Comparison of ENCODE assay signal across 8 cellular contexts in genomic region chr19:2034729-2035589, GRCh38. TPM values are rescaled to one million over a fixed set of nuclear protein-coding genes. Genes with fewer than 3 reads are reported as not detected.
DNase-seq lines count a peak whose midpoint lies in the region; ATAC-seq and TF ChIP-seq lines count a peak whose summit lies in the region.

No MANE protein-coding gene starts in this region.

- DNase-seq in Panc1 (ENCODE audit: low read depth, low spot score) (no peak), lung (ENCODE audit: low spot score) (peak; percentile 92), tibial nerve (ENCODE audit: low spot score in 2 of 2) (peak in 1 of 2 donors; percentile 53)
- peak; percentile 72 for DNase-seq in activated naive CD8-positive, alpha-beta T cell treated with anti-CD3 and anti-CD28 coated beads for 36 hours

- no peaks in the 10 kb centered on the region for H3K27me3 Mint-ChIP-seq in activated naive CD8-positive, alpha-beta T cell treated with anti-CD3 and anti-CD28 coated beads for 36 hours

- TF ChIP-seq POLR2A in tibial nerve (IDR thresholded peaks at IDR 0.05) = no peak

- H3K4me3 Mint-ChIP-seq in activated naive CD8-positive, alpha-beta T cell treated with anti-CD3 and anti-CD28 coated beads for 36 hours = no peak overlapping the region

- no peaks in the 10 kb centered on the region; the same call in 1 of the 2 replicates for H3K9me3 ChIP-seq in ES-I3 (ENCODE audit: control insufficient read depth, insufficient read depth, low read length)
- no peaks in the 10 kb centered on the region for H3K9me3 ChIP-seq in Panc1 (ENCODE audit: control insufficient read depth, insufficient read depth, low read depth, low read length)
- H3K9me3 ChIP-seq in lung (ENCODE audit: control insufficient read depth in 2 of 2, insufficient read depth in 1 of 2, low read length in 1 of 2) = peaks cover 0 to 5% of the 10 kb centered on the region in 2 donors
- peaks cover 0 to 13% (median 3%) of the 10 kb centered on the region in 4 donors for H3K9me3 ChIP-seq in tibial nerve

- intact Hi-C loops in Panc1 (cut with micrococcal nuclease; ENCODE audit: unreplicated experiment) = no loop called here

- no peaks in the 10 kb centered on the region for H3K9me3 Mint-ChIP-seq in activated naive CD8-positive, alpha-beta T cell treated with anti-CD3 and anti-CD28 coated beads for 36 hours

- H3K4me3 ChIP-seq in Panc1 (ENCODE audit: low read depth in 2 of 2, low read length in 2 of 2) = no peak overlapping the region
- no peak overlapping the region for H3K4me3 ChIP-seq in lung
- H3K4me3 ChIP-seq in tibial nerve = no peak overlapping the region

- H3K27me3 ChIP-seq in Panc1 (ENCODE audit: control insufficient read depth, insufficient read depth, low read length) (no peaks in the 10 kb centered on the region), lung (ENCODE audit: control insufficient read depth, insufficient read depth) (no peaks in the 10 kb centered on the region), tibial nerve (no peaks in the 10 kb centered on the region)

- ATAC-seq in Panc1 (peak; percentile 43), lung (ENCODE audit: insufficient read depth, low FRiP score) (peak; percentile 59), HG03159 (IDR thresholded peaks at IDR 0.05; ENCODE audit: unreplicated experiment) (no peak), GM19395 (IDR thresholded peaks at IDR 0.05; ENCODE audit: unreplicated experiment) (no peak), GM21360 (IDR thresholded peaks at IDR 0.05; ENCODE audit: unreplicated experiment) (no peak)

- CTCF ChIA-PET in Panc1 (lab: Charles Lee) = no interaction called here

- POLR2A ChIA-PET in Panc1 (lab: Charles Lee) = interaction anchor here (0.5 to 0.9 kb wide), 2 partner anchors 17 to 123 kb away, joined by 3 to 7 read pairs; no protein-coding TSS in a partner anchor

- in situ Hi-C loops in Panc1 (cut with HindIII; ENCODE audit: low pct_unique_long_range_greater_than_20kb, low sequenced_read_pairs) = no loop called here

- no peak for TF ChIP-seq EP300 in tibial nerve (IDR thresholded peaks at IDR 0.05)

- TF ChIP-seq CTCF in Panc1 (IDR thresholded peaks at IDR 0.05) (no peak), lung (IDR thresholded peaks at IDR 0.05; ENCODE audit: control extremely low read depth, extremely low read depth) (no peak), tibial nerve (IDR thresholded peaks at IDR 0.05) (no peak)

- H3K27ac ChIP-seq in Panc1 (ENCODE audit: low read length) = no peak overlapping the region
- H3K27ac ChIP-seq in lung (ENCODE audit: low read depth in 1 of 2, low read length in 1 of 2) = peak overlapping the region in 1 of 2 donors; percentile 65
- peak overlapping the region; percentile 88 to 98 (median 98) for H3K27ac ChIP-seq in tibial nerve

- H3K4me1 ChIP-seq in ES-I3 (ENCODE audit: insufficient read depth, low read length) (peaks cover 7% of the 10 kb centered on the region; the same call in 1 of the 2 replicates), Panc1 (ENCODE audit: control insufficient read depth, insufficient read depth, low read length) (peaks cover 8% of the 10 kb centered on the region), lung (ENCODE audit: control insufficient read depth in 2 of 2, insufficient read depth in 2 of 2, low read length in 2 of 2) (peaks cover 6 to 10% of the 10 kb centered on the region in 2 donors), tibial nerve (peaks cover 0 to 73% (median 40%) of the 10 kb centered on the region in 4 donors)

- no peaks in the 10 kb centered on the region for H3K36me3 ChIP-seq in ES-I3 (ENCODE audit: insufficient read depth, low read length)
- H3K36me3 ChIP-seq in Panc1 (ENCODE audit: control insufficient read depth, insufficient read depth, low read length) = no peaks in the 10 kb centered on the region
- peaks cover 0 to 17% of the 10 kb centered on the region in 2 donors for H3K36me3 ChIP-seq in lung (ENCODE audit: control insufficient read depth in 2 of 2, insufficient read depth in 2 of 2, low read length in 2 of 2)
- peaks cover 0 to 19% (median 10%) of the 10 kb centered on the region in 3 donors for H3K36me3 ChIP-seq in tibial nerve

- H3K27ac Mint-ChIP-seq in activated naive CD8-positive, alpha-beta T cell treated with anti-CD3 and anti-CD28 coated beads for 36 hours = no peak overlapping the region

- 44 to 46% methylated on average over 33 to 34 of the region's 34 CpGs for WGBS in lung, 2 donors
- 38 to 46% methylated on average over 33 to 34 of the region's 34 CpGs for whole genome bisulfite sequencing in tibial nerve, 2 donors

- peaks cover 6% of the 10 kb centered on the region for H3K36me3 Mint-ChIP-seq in activated naive CD8-positive, alpha-beta T cell treated with anti-CD3 and anti-CD28 coated beads for 36 hours

- peaks cover 27% of the 10 kb centered on the region for H3K4me1 Mint-ChIP-seq in activated naive CD8-positive, alpha-beta T cell treated with anti-CD3 and anti-CD28 coated beads for 36 hours

- H3K9ac ChIP-seq in ES-I3 (ENCODE audit: low read depth, low read length) = peak overlapping the region; percentile 52; the same call in 1 of the 2 replicates

- no TSS peak for BruUV-seq in Panc1 (replicated peaks; lab: Mats Ljungman, UMichigan)

RNA-seq across cellular contexts. Expression of gene MKNK2, which starts 16.1 kb away (rescaled TPM):
- 240 TPM for total RNA-seq in Panc1 (2021; ENCODE audit: unreplicated experiment)
- 278 TPM for polyA plus RNA-seq in Panc1 (2012; ENCODE audit: insufficient read length)
- 100 to 1,000 TPM; 230 to 232 TPM for total RNA-seq in activated naive CD8-positive, alpha-beta T cell treated with anti-CD3 and anti-CD28 coated beads for 36 hours
- total RNA-seq in lung = 100 to 1,000 TPM; 107 to 333 TPM
- polyA plus RNA-seq in lung = 100 to 1,000 TPM; 132 to 189 TPM
- total RNA-seq in tibial nerve = 100 to 1,000 TPM; 126 to 265 (median 152) TPM

RNA-seq across cellular contexts. Expression of gene BTBD2, which starts 19.4 kb away (rescaled TPM):
- total RNA-seq in Panc1 (2021; ENCODE audit: unreplicated experiment) (59.6 TPM), lung (10 to 100 TPM; 49.5 to 62.3 TPM), tibial nerve (10 to 100 TPM; 54.0 to 94.5 (median 73.5) TPM)
- 178 TPM for polyA plus RNA-seq in Panc1 (2012; ENCODE audit: insufficient read length)
- total RNA-seq in activated naive CD8-positive, alpha-beta T cell treated with anti-CD3 and anti-CD28 coated beads for 36 hours = 10 to 100 TPM; 22.1 to 26.2 TPM
- polyA plus RNA-seq in lung = 10 to 100 TPM; 35.5 to 40.1 TPM

Comparison
In these comparisons a context has a peak if more than half of its experiments do, and no peak if none do; other contexts are left out.
1. ATAC-seq: peak in Panc1 (single experiment) and lung (single experiment); none in HG03159 (single experiment), GM19395 (single experiment) and GM21360 (single experiment).